In the genomic region with DNA sequence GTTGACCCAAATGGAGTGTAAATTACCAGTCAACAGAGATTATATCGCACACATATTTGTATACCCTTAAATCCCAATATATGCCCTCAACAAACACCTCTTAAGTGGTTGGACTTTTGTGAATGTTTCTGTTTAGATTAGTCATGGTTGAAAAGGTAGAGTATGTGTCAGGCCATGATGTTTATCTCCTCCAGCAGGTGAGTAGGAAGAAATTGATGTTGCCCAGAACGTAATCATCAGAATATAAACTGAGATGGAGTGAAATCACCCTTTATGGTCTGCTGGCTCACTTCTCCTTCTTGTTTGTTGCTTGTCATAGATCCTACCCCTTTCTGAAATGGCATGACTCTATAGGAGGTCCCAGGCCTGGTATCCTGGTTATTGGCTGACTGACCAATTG, we compare ENCODE assay signal across 25 cellular contexts.
"Had no signal": no experiment of that assay in that cellular context is flagged by ENCODE, and none has a peak within 500 bp of the region (broad histone marks: within the 10 kb centered on the region; RNA-seq: fewer than 3 reads in every experiment).

No MANE protein-coding gene starts in this region.

- DNase-seq: activated CD4-positive, alpha-beta memory T cell treated with anti-CD3 and anti-CD28 coated beads, Interleukin-2, amount 10 ng/mL, durations not matched to agents 7 days and 5 days; activated CD4-positive, alpha-beta T cell treated with anti-CD3 and anti-CD28 coated beads, Interleukin-2, amount 50 U/mL, for 1 hour; activated effector memory CD4-positive, alpha-beta T cell treated with anti-CD3 and anti-CD28 coated beads, Interleukin-2, amount 50 U/mL, for 16 hours; activated naive CD4-positive, alpha-beta T cell treated with Interleukin-2 at 50 U/mL for 16 hours; activated naive CD8-positive, alpha-beta T cell treated with anti-CD3 and anti-CD28 coated beads, Interleukin-2, amount 50 U/mL, for 24 hours; amniotic stem cell; IMR-90; Kasumi-1; KBM-7; NCI-H1417 treated with DMSO at 0.1 percent for 48 hours; NCI-H1694; NCI-H2029; NCI-H2107; NCI-H2171 treated with DMSO at 0.1 percent for 48 hours; NCI-H226; NCI-H526; NCI-H774; SHP77 treated with DMSO at 0.1 percent for 48 hours; T-helper 9 cell had no signal

- H3K27me3 Mint-ChIP-seq: brain had no signal

- H3K9me3 Mint-ChIP-seq: activated CD4-positive, alpha-beta memory T cell treated with anti-CD3 and anti-CD28 coated beads, Interleukin-2, amount 10 ng/mL, durations not matched to agents 7 days and 5 days; activated naive CD4-positive, alpha-beta T cell treated with anti-CD3 and anti-CD28 coated beads, Interleukin-2, amount 50 U/mL, for 72 hours; activated naive CD8-positive, alpha-beta T cell treated with anti-CD3 and anti-CD28 coated beads, Interleukin-2, amount 50 U/mL, for 24 hours; activated T-helper 1 cell treated with anti-CD3 and anti-CD28 coated beads, Interleukin-12 subunit alpha, Interleukin-12 subunit beta, Interleukin-2, Interleukin-4 antibody, amounts not matched to agents 30 ng/mL and 10 ng/mL and 1 ng/mL, durations not matched to agents 14 hours and 24 hours and 36 hours; T-helper 1 cell treated with Interleukin-12 subunit alpha and Interleukin-12 subunit beta and Interleukin-4 antibody, amounts not matched to agents 30 μg/mL and 1 μg/mL, for 36 hours; WTC11 had no signal

- H3K4me1 Mint-ChIP-seq: brain, WTC11 had no signal

- H3K4me3 ChIP-seq: ascending aorta had no signal

- H3K36me3 Mint-ChIP-seq: activated naive CD4-positive, alpha-beta T cell treated with anti-CD3 and anti-CD28 coated beads, Interleukin-2, amount 50 U/mL, for 72 hours; brain; WTC11 had no signal

- ATAC-seq: activated naive CD8-positive, alpha-beta T cell treated with anti-CD3 and anti-CD28 coated beads, Interleukin-2, amount 50 U/mL, for 24 hours; WTC11 had no signal

- H3K9me3 ChIP-seq: ascending aorta had no signal

- H3K27ac Mint-ChIP-seq: activated CD4-positive, alpha-beta memory T cell treated with anti-CD3 and anti-CD28 coated beads, Interleukin-2, amount 10 ng/mL, durations not matched to agents 7 days and 5 days; activated naive CD4-positive, alpha-beta T cell treated with anti-CD3 and anti-CD28 coated beads, Interleukin-2, amount 50 U/mL, for 72 hours; activated naive CD8-positive, alpha-beta T cell treated with anti-CD3 and anti-CD28 coated beads, Interleukin-2, amount 50 U/mL, for 24 hours; activated T-helper 1 cell treated with anti-CD3 and anti-CD28 coated beads, Interleukin-12 subunit alpha, Interleukin-12 subunit beta, Interleukin-2, Interleukin-4 antibody, amounts not matched to agents 30 ng/mL and 10 ng/mL and 1 ng/mL, durations not matched to agents 14 hours and 24 hours and 36 hours; brain; T-helper 1 cell treated with Interleukin-12 subunit alpha and Interleukin-12 subunit beta and Interleukin-4 antibody, amounts not matched to agents 30 μg/mL and 1 μg/mL, for 36 hours; WTC11 had no signal

- H3K4me3 Mint-ChIP-seq: activated CD4-positive, alpha-beta memory T cell treated with anti-CD3 and anti-CD28 coated beads, Interleukin-2, amount 10 ng/mL, durations not matched to agents 7 days and 5 days; activated naive CD8-positive, alpha-beta T cell treated with anti-CD3 and anti-CD28 coated beads, Interleukin-2, amount 50 U/mL, for 24 hours; activated T-helper 1 cell treated with anti-CD3 and anti-CD28 coated beads, Interleukin-12 subunit alpha, Interleukin-12 subunit beta, Interleukin-2, Interleukin-4 antibody, amounts not matched to agents 30 ng/mL and 10 ng/mL and 1 ng/mL, durations not matched to agents 14 hours and 24 hours and 36 hours; brain; T-helper 1 cell treated with Interleukin-12 subunit alpha and Interleukin-12 subunit beta and Interleukin-4 antibody, amounts not matched to agents 30 μg/mL and 1 μg/mL, for 36 hours; WTC11 had no signal
